In genomic region chr14:93532550-93532949, GRCh38 we compare ENCODE assay signal across 28 cellular contexts.
"Had no signal": no experiment of that assay in that cellular context is flagged by ENCODE, and none has a peak within 500 bp of the region (broad histone marks: within the 10 kb centered on the region; RNA-seq: fewer than 3 reads in every experiment).

No MANE protein-coding gene starts in this region.

- H3K4me1 Mint-ChIP-seq: central memory CD8-positive, alpha-beta T cell; stimulated activated effector memory CD8-positive, alpha-beta T cell treated with anti-CD3 and anti-CD28 coated beads, Interleukin-12 subunit alpha, Interleukin-12 subunit beta, amount 100 ng/mL, for 72 hours had no signal

- H3K36me3 Mint-ChIP-seq: activated naive CD8-positive, alpha-beta T cell; stimulated activated effector memory CD8-positive, alpha-beta T cell treated with anti-CD3 and anti-CD28 coated beads, Interleukin-12 subunit alpha, Interleukin-12 subunit beta, amount 100 ng/mL, for 72 hours had no signal

- H3K27ac ChIP-seq: left ventricle myocardium inferior, neutrophil, pancreas, prostate gland, skin epidermis, thoracic aorta, WERI-Rb-1 had no signal

- H3K4me3 ChIP-seq: left ventricle myocardium inferior, lung, pancreas, prostate gland, skin epidermis, thoracic aorta had no signal

- DNase-seq: activated CD4-positive, alpha-beta T cell treated with anti-CD3 and anti-CD28 coated beads for 48 hours; activated CD4-positive, alpha-beta T cell treated with anti-CD3 and anti-CD28 coated beads, Interleukin-2, amount 50 U/mL, for 48 hours; activated CD8-positive, alpha-beta memory T cell treated with anti-CD3 and anti-CD28 coated beads for 24 hours; activated effector memory CD4-positive, alpha-beta T cell treated with Interleukin-2 at 50 U/mL for 16 hours; activated naive CD4-positive, alpha-beta T cell treated with Interleukin-2 at 50 U/mL for 16 hours; anterior cingulate cortex; dermis blood vessel endothelial cell; effector CD4-positive, alpha-beta T cell; islet precursor cell; left ventricle myocardium inferior; pancreas; retina; stimulated activated CD4-positive, alpha-beta T cell treated with anti-CD3 and anti-CD28 coated beads, Interleukin-12 subunit alpha, Interleukin-12 subunit beta, amount 100 ng/mL, for 4 hours; stimulated activated CD4-positive, alpha-beta T cell treated with anti-CD3 and anti-CD28 coated beads, Interleukin-4, amount 100 ng/mL, for 1 hour; trophoblast cell; WERI-Rb-1 had no signal

- H3K27me3 ChIP-seq: neutrophil, pancreas had no signal

- H3K4me3 Mint-ChIP-seq: activated naive CD8-positive, alpha-beta T cell; central memory CD8-positive, alpha-beta T cell; nephron; stimulated activated effector memory CD8-positive, alpha-beta T cell treated with anti-CD3 and anti-CD28 coated beads, Interleukin-12 subunit alpha, Interleukin-12 subunit beta, amount 100 ng/mL, for 72 hours; stimulated activated naive CD8-positive, alpha-beta T cell treated with anti-CD3 and anti-CD28 coated beads, Interleukin-15, Interleukin-2, amounts not matched to agents 100 ng/mL and 50 ng/mL, for 24 hours had no signal

- H3K27ac Mint-ChIP-seq: activated naive CD8-positive, alpha-beta T cell; stimulated activated effector memory CD8-positive, alpha-beta T cell treated with anti-CD3 and anti-CD28 coated beads, Interleukin-12 subunit alpha, Interleukin-12 subunit beta, amount 100 ng/mL, for 72 hours; stimulated activated naive CD8-positive, alpha-beta T cell treated with anti-CD3 and anti-CD28 coated beads, Interleukin-15, Interleukin-2, amounts not matched to agents 100 ng/mL and 50 ng/mL, for 24 hours had no signal

- ATAC-seq: activated CD4-positive, CD25-positive, alpha-beta regulatory T cell treated with anti-CD3 and anti-CD28 coated beads, Interleukin-2, amount 50 U/mL, for 24 hours; pancreas; sciatic nerve; stimulated activated effector memory CD8-positive, alpha-beta T cell treated with anti-CD3 and anti-CD28 coated beads, Interleukin-12 subunit alpha, Interleukin-12 subunit beta, amount 100 ng/mL, for 72 hours had no signal

- H3K4me1 ChIP-seq: left ventricle myocardium inferior, pancreas, prostate gland had no signal

- H3K9me3 ChIP-seq: left ventricle myocardium inferior, neutrophil, pancreas, prostate gland, thoracic aorta had no signal

- H3K9me3 Mint-ChIP-seq: central memory CD8-positive, alpha-beta T cell; nephron; stimulated activated effector memory CD8-positive, alpha-beta T cell treated with anti-CD3 and anti-CD28 coated beads, Interleukin-12 subunit alpha, Interleukin-12 subunit beta, amount 100 ng/mL, for 72 hours; stimulated activated naive CD8-positive, alpha-beta T cell treated with anti-CD3 and anti-CD28 coated beads, Interleukin-15, Interleukin-2, amounts not matched to agents 100 ng/mL and 50 ng/mL, for 24 hours had no signal

- H3K36me3 ChIP-seq: left ventricle myocardium inferior, neutrophil, pancreas, prostate gland, thoracic aorta, WERI-Rb-1 had no signal
